25 cellular contexts compared by ENCODE assay signal in genomic region chr14:88998027-88998426, GRCh38.
"Had no signal": no experiment of that assay in that cellular context is flagged by ENCODE, and none has a peak within 500 bp of the region (broad histone marks: within the 10 kb centered on the region; RNA-seq: fewer than 3 reads in every experiment).

No MANE protein-coding gene starts in this region.

- H3K27me3 ChIP-seq: ascending aorta, brain microvascular endothelial cell, hepatocyte, left lung, sigmoid colon, stomach, suprapubic skin, transverse colon had no signal

- H2AFZ ChIP-seq: hepatocyte had no signal

- H3K79me2 ChIP-seq: hepatocyte had no signal

- H3K4me3 ChIP-seq: ascending aorta, hepatocyte, left lung, sigmoid colon, smooth muscle cell, stomach, suprapubic skin, transverse colon had no signal

- DNase-seq: activated CD4-positive, alpha-beta memory T cell treated with anti-CD3 and anti-CD28 coated beads for 36 hours; activated CD4-positive, alpha-beta T cell treated with anti-CD3 and anti-CD28 coated beads for 48 hours; activated effector memory CD4-positive, alpha-beta T cell treated with Interleukin-2 at 50 U/mL for 16 hours; activated naive CD4-positive, alpha-beta T cell treated with anti-CD3 and anti-CD28 coated beads, Interleukin-2, amount 50 U/mL, for 16 hours; activated naive CD8-positive, alpha-beta T cell treated with anti-CD3 and anti-CD28 coated beads, Interleukin-2, amount 50 U/mL, for 24 hours; activated T-cell treated with anti-CD3 and anti-CD28 coated beads, Interleukin-2, amount 50 U/mL, for 72 hours; brain microvascular endothelial cell; caudate nucleus; dermis blood vessel endothelial cell; effector CD8-positive, alpha-beta T cell; foreskin melanocyte; immature natural killer cell; left lung; naive thymus-derived CD4-positive, alpha-beta T cell; occipital lobe; posterior cingulate gyrus; sigmoid colon; stimulated activated CD4-positive, alpha-beta T cell treated with anti-CD3 and anti-CD28 coated beads, Interleukin-15, amount 100 ng/mL, for 24 hours; stomach; transverse colon had no signal

- H3K4me2 ChIP-seq: hepatocyte, smooth muscle cell had no signal

- H3K36me3 ChIP-seq: ascending aorta, brain microvascular endothelial cell, left lung, sigmoid colon, stomach, suprapubic skin, transverse colon had no signal

- H3K4me1 ChIP-seq: ascending aorta, sigmoid colon had no signal

- FAIRE-seq: urothelium cell line had no signal

- H3K27ac ChIP-seq: ascending aorta, brain microvascular endothelial cell, hepatocyte, left lung, sigmoid colon, stomach, suprapubic skin, transverse colon had no signal

- H3K9me3 ChIP-seq: ascending aorta, left lung, sigmoid colon, stomach, suprapubic skin, transverse colon had no signal
